Comparison of ENCODE assay signal across 9 cellular contexts in genomic region chr3:38039899-38040261, GRCh38. TPM values are rescaled to one million over a fixed set of nuclear protein-coding genes. Genes with fewer than 3 reads are reported as not detected.
DNase-seq lines count a peak whose midpoint lies in the region; ATAC-seq and TF ChIP-seq lines count a peak whose summit lies in the region.
"Had no signal": no experiment of that assay in that cellular context is flagged by ENCODE, and none has a peak within 500 bp of the region (broad histone marks: within the 10 kb centered on the region; RNA-seq: fewer than 3 reads in every experiment).

No MANE protein-coding gene starts in this region.

- no peak for TF ChIP-seq CTCF in activated CD8-positive, alpha-beta T cell treated with anti-CD3 and anti-CD28 coated beads for 36 hours (IDR thresholded peaks at IDR 0.05)
- TF ChIP-seq CTCF in fibroblast of pulmonary artery (IDR thresholded peaks at IDR 0.05; ENCODE audit: low read length, missing control alignments), result peak; percentile 25
- no peak for TF ChIP-seq CTCF in nephron progenitor cell (IDR thresholded peaks at IDR 0.05)

- H3K27ac Mint-ChIP-seq in CD4-positive, alpha-beta memory T cell, result peak overlapping the region; percentile 90 to 99 (median 97)
- H3K27ac Mint-ChIP-seq in activated CD8-positive, alpha-beta T cell treated with anti-CD3 and anti-CD28 coated beads for 36 hours, result peak overlapping the region; percentile 91
- H3K27ac Mint-ChIP-seq in nephron progenitor cell, result no peak overlapping the region

- H3K4me3 Mint-ChIP-seq in CD4-positive, alpha-beta memory T cell, result peak overlapping the region; percentile 57 to 94 (median 85)
- H3K4me3 Mint-ChIP-seq in activated CD8-positive, alpha-beta T cell treated with anti-CD3 and anti-CD28 coated beads for 36 hours, result peak overlapping the region; percentile 60
- peak overlapping the region; percentile 74 for H3K4me3 Mint-ChIP-seq in nephron progenitor cell

- H3K36me3 ChIP-seq in CD4-positive, alpha-beta memory T cell (ENCODE audit: insufficient read depth, low read length), result no peaks in the 10 kb centered on the region
- H3K36me3 ChIP-seq in HUES64 (ENCODE audit: insufficient read depth, low read length), result no peaks in the 10 kb centered on the region

- DNase-seq in CD4-positive, alpha-beta memory T cell, result peak; percentile 65 to 85 (median 68)
- peak; percentile 62 for DNase-seq in activated CD8-positive, alpha-beta T cell treated with anti-CD3 and anti-CD28 coated beads for 36 hours
- DNase-seq in fibroblast of pulmonary artery (ENCODE audit: low read depth), result peak; percentile 41
- DNase-seq in nephron progenitor cell, result no peak
- no peak for DNase-seq in epidermal melanocyte (ENCODE audit: insufficient read length, low spot score)

- peak overlapping the region; percentile 44 to 78 for H3K4me3 ChIP-seq in CD4-positive, alpha-beta memory T cell (ENCODE audit: low read length in 2 of 2)
- peak overlapping the region; percentile 69 for H3K4me3 ChIP-seq in HUES64 (ENCODE audit: low read length)
- H3K4me3 ChIP-seq in fibroblast of pulmonary artery (replicated peaks; ENCODE audit: low read depth, low read length), result peak overlapping the region; percentile 54

- WGBS in HUES64, result 52% methylated on average over 11 of the region's 11 CpGs

- POLR2A ChIA-PET in CD4-positive, alpha-beta memory T cell (lab: Charles Lee; ENCODE audit: partially characterized antibody), result interaction anchor here (0.6 to 3.7 kb wide), 11 partner anchors 20 to 181 kb away, joined by 3 to 48 read pairs (median 7); partner anchors contain the start of genes ACAA1, MYD88 and OXSR1
- POLR2A ChIA-PET in activated CD8-positive, alpha-beta T cell treated with anti-CD3 and anti-CD28 coated beads for 36 hours (lab: Charles Lee), result interaction anchor here (1.3 kb wide), 1 partner anchor 36 kb away, joined by 4 read pairs; no protein-coding TSS in a partner anchor

- H3K9me3 Mint-ChIP-seq in CD4-positive, alpha-beta memory T cell, result peaks cover 0 to 2% (median 0%) of the 10 kb centered on the region in 8 donors
- peaks cover 9% of the 10 kb centered on the region for H3K9me3 Mint-ChIP-seq in activated CD8-positive, alpha-beta T cell treated with anti-CD3 and anti-CD28 coated beads for 36 hours
- H3K9me3 Mint-ChIP-seq in nephron progenitor cell, result no peaks in the 10 kb centered on the region

- intact Hi-C loops in CD4-positive, alpha-beta memory T cell (cut with micrococcal nuclease), result loop anchor here (1.0 kb wide), 4 partner anchors 36 to 125 kb away; partner anchors contain the start of gene OXSR1
- intact Hi-C loops in activated CD8-positive, alpha-beta T cell treated with anti-CD3 and anti-CD28 coated beads for 36 hours (cut with micrococcal nuclease), result no loop called here

- peaks cover 2 to 8% of the 10 kb centered on the region in 2 donors for H3K36me3 Mint-ChIP-seq in CD4-positive, alpha-beta memory T cell
- peaks cover 7% of the 10 kb centered on the region for H3K36me3 Mint-ChIP-seq in activated CD8-positive, alpha-beta T cell treated with anti-CD3 and anti-CD28 coated beads for 36 hours (ENCODE audit: low read depth)
- H3K36me3 Mint-ChIP-seq in nephron progenitor cell (ENCODE audit: low read depth), result no peaks in the 10 kb centered on the region

- ATAC-seq in GM19463 (IDR thresholded peaks at IDR 0.05; ENCODE audit: unreplicated experiment) (peak; percentile 38), HG03097 (IDR thresholded peaks at IDR 0.05; ENCODE audit: low FRiP score, unreplicated experiment) (no peak)
- ATAC-seq in activated CD8-positive, alpha-beta T cell treated with anti-CD3 and anti-CD28 coated beads for 36 hours, result peak; percentile 31

- H3K4me1 Mint-ChIP-seq in CD4-positive, alpha-beta memory T cell, result peaks cover 24 to 39% (median 33%) of the 10 kb centered on the region in 4 donors
- H3K4me1 Mint-ChIP-seq in activated CD8-positive, alpha-beta T cell treated with anti-CD3 and anti-CD28 coated beads for 36 hours (ENCODE audit: low read depth), result peaks cover 28% of the 10 kb centered on the region
- peaks cover 29% of the 10 kb centered on the region for H3K4me1 Mint-ChIP-seq in nephron progenitor cell

- H3K9me3 ChIP-seq in CD4-positive, alpha-beta memory T cell (ENCODE audit: control insufficient read depth in 1 of 2, low read length in 2 of 2), result no peaks in the 10 kb centered on the region
- no peaks in the 10 kb centered on the region for H3K9me3 ChIP-seq in HUES64 (ENCODE audit: insufficient read depth, low read depth, low read length)

- CTCF ChIA-PET in CD4-positive, alpha-beta memory T cell (lab: Charles Lee; ENCODE audit: partially characterized antibody), result interaction anchor here (0.9 to 4.3 kb wide), 15 partner anchors 9 to 481 kb away, joined by 3 to 66 read pairs (median 4); partner anchors contain the start of genes ACAA1, PLCD1 and XYLB
- CTCF ChIA-PET in activated CD8-positive, alpha-beta T cell treated with anti-CD3 and anti-CD28 coated beads for 36 hours (lab: Charles Lee), result interaction anchor here (0.9 to 2.6 kb wide), 4 partner anchors 9 to 65 kb away, joined by 3 to 9 read pairs (median 4); no protein-coding TSS in a partner anchor

- H3K27ac ChIP-seq in CD4-positive, alpha-beta memory T cell (ENCODE audit: low read depth, low read length), result peak overlapping the region; percentile 85
- no peak overlapping the region for H3K27ac ChIP-seq in HUES64 (ENCODE audit: low read depth, low read length)
- H3K27ac ChIP-seq: KMS-11 had no signal

- H3K27me3 Mint-ChIP-seq in CD4-positive, alpha-beta memory T cell, result no peaks in the 10 kb centered on the region
- H3K27me3 Mint-ChIP-seq in activated CD8-positive, alpha-beta T cell treated with anti-CD3 and anti-CD28 coated beads for 36 hours, result peaks cover 2% of the 10 kb centered on the region
- peaks cover 76% of the 10 kb centered on the region for H3K27me3 Mint-ChIP-seq in nephron progenitor cell (ENCODE audit: low read depth, poor library complexity)

- H3K27me3 ChIP-seq in CD4-positive, alpha-beta memory T cell (ENCODE audit: insufficient read depth, low read length), result no peaks in the 10 kb centered on the region
- H3K27me3 ChIP-seq in HUES64 (ENCODE audit: insufficient read depth, low read length), result peaks cover 24% of the 10 kb centered on the region

- H3K4me1 ChIP-seq in CD4-positive, alpha-beta memory T cell (ENCODE audit: insufficient read depth, low read length), result peaks cover 38% of the 10 kb centered on the region
- H3K4me1 ChIP-seq in HUES64 (ENCODE audit: insufficient read depth, low read length), result peaks cover 7% of the 10 kb centered on the region; the same call in 1 of the 2 replicates

- no peak overlapping the region for H3K9ac ChIP-seq in HUES64 (ENCODE audit: low read depth, low read length)
- H3K9ac ChIP-seq: KMS-11 had no signal

RNA-seq across cellular contexts. Expression of gene DLEC1, which starts 0.9 kb away (rescaled TPM):
- total RNA-seq in CD4-positive, alpha-beta memory T cell, result 10 to 100 TPM; 13.2 to 15.1 TPM
- polyA plus RNA-seq in CD4-positive, alpha-beta memory T cell, result 1 to 10 TPM in 1 of 2 donors, under 1 TPM in 1; 0.49 to 1.3 TPM
- polyA plus RNA-seq in HUES64 (2013, experiment 1 of 2), result 2.6 TPM
- polyA plus RNA-seq in HUES64 (2013, experiment 2 of 2), result 1.6 TPM
- total RNA-seq in activated CD8-positive, alpha-beta T cell treated with anti-CD3 and anti-CD28 coated beads for 36 hours, result under 1 TPM; 0.20 to 0.36 TPM

RNA-seq across cellular contexts. Expression of gene PLCD1, which starts 10.4 kb away (rescaled TPM):
- total RNA-seq in CD4-positive, alpha-beta memory T cell, result 10 to 100 TPM; 81.2 to 93.9 TPM
- 10 to 100 TPM; 38.4 to 41.2 TPM for polyA plus RNA-seq in CD4-positive, alpha-beta memory T cell
- polyA plus RNA-seq in HUES64 (2013, experiment 1 of 2), result 19.6 TPM
- 24.5 TPM for polyA plus RNA-seq in HUES64 (2013, experiment 2 of 2)
- total RNA-seq in activated CD8-positive, alpha-beta T cell treated with anti-CD3 and anti-CD28 coated beads for 36 hours, result 1 to 10 TPM; 6.2 to 8.2 TPM

RNA-seq across cellular contexts. Expression of gene VILL, which starts 49.3 kb away (rescaled TPM):
- 10 to 100 TPM; 41.7 to 43.4 TPM for total RNA-seq in CD4-positive, alpha-beta memory T cell
- 10 to 100 TPM; 13.4 to 18.0 TPM for polyA plus RNA-seq in CD4-positive, alpha-beta memory T cell
- polyA plus RNA-seq in HUES64 (2013, experiment 1 of 2), result 2.9 TPM
- 2.5 TPM for polyA plus RNA-seq in HUES64 (2013, experiment 2 of 2)
- total RNA-seq in activated CD8-positive, alpha-beta T cell treated with anti-CD3 and anti-CD28 coated beads for 36 hours, result 10 to 100 TPM; 11.4 to 11.7 TPM

Comparison
In these comparisons a context has a peak if more than half of its experiments do, and no peak if none do; other contexts are left out.
1. DNase-seq: peak in CD4-positive, alpha-beta memory T cell (5 of 5), activated CD8-positive, alpha-beta T cell treated with anti-CD3 and anti-CD28 coated beads for 36 hours (single experiment) and fibroblast of pulmonary artery (single experiment); none in nephron progenitor cell (single experiment) and epidermal melanocyte (single experiment).
2. RNA of gene DLEC1, which starts 0.9 kb away (total RNA-seq): 13.2 to 15.1 TPM in CD4-positive, alpha-beta memory T cell; 0.20 to 0.36 TPM in activated CD8-positive, alpha-beta T cell treated with anti-CD3 and anti-CD28 coated beads for 36 hours; every median in the first group is over 10 times any median in the second.
3. RNA of gene PLCD1, which starts 10.4 kb away (total RNA-seq): 81.2 to 93.9 TPM in CD4-positive, alpha-beta memory T cell; 6.2 to 8.2 TPM in activated CD8-positive, alpha-beta T cell treated with anti-CD3 and anti-CD28 coated beads for 36 hours; every median in the first group is over 4 times any median in the second.
4. Peak in every context shown above with its lines, with median percentiles within 50 percentile points of each other: H3K4me3 ChIP-seq and H3K4me3 Mint-ChIP-seq.